ENCODE assay signal across 8 cellular contexts in the genomic region with DNA sequence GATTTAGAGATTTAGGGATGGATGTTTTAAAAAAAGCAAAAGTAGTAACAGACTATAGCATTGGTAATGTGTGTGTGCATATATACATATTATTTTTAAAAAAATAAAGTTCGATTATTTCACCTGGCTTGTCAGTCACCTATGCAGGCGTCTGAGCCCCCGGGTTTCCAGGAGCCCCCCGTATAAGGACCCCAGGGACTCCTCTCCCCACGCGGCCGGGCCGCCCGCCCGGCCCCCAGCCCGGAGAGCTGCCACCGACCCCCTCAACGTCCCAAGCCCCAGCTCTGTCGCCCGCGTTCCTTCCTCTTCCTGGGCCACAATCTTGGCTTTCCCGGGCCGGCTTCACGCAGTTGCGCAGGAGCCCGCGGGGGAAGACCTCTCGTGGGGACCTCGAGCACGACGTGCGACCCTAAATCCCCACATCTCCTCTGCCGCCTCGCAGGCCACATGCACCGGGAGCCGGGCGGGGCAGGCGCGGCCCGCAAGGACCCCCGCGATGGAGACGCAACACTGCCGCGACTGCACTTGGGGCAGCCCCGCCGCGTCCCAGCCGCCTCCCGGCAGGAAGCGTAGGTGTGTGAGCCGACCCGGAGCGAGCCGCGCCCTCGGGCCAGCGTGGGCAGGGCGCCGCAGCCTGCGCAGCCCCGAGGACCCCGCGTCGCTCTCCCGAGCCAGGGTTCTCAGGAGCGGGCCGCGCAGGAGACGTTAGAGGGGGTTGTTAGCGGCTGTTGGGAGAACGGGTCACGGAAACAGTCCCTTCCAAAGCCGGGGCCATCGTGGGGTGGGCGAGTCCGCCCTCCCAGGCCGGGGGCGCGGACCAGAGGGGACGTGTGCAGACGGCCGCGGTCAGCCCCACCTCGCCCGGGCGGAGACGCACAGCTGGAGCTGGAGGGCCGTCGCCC. TPM values are rescaled to one million over a fixed set of nuclear protein-coding genes. Genes with fewer than 3 reads are reported as not detected.
A peak's percentile ranks its signal among the peaks of the same experiment; 100 is the strongest.
DNase-seq lines count a peak whose midpoint lies in the region; ATAC-seq, FAIRE-seq and TF ChIP-seq lines count a peak whose summit lies in the region.

No MANE protein-coding gene starts in this region.

- H3K9me3 ChIP-seq in A549 (no peaks in the 10 kb centered on the region), gastroesophageal sphincter (peaks cover 0 to 5% (median 0%) of the 10 kb centered on the region in 3 donors)

- POLR2A ChIA-PET in A549 (lab: Yijun Ruan, JAX), result no interaction called here

- no peak for DNase-seq in A549 (ENCODE audit: low read depth in 1 of 2, low spot score in 1 of 2)
- peak; percentile 91 for DNase-seq in retina
- DNase-seq in DMS79 treated with DMSO at 0.1 percent for 48 hours (lab: John Stamatoyannopoulos, UW), result no peak
- no peak for DNase-seq in GM19239 (ENCODE audit: insufficient read length, low spot score)

- TF ChIP-seq EP300 in A549 (IDR thresholded peaks at IDR 0.05) (no peak), gastroesophageal sphincter (IDR thresholded peaks at IDR 0.05) (no peak)

- H3K4me2 ChIP-seq in A549, result peak overlapping the region; percentile 91

- H3K4me1 ChIP-seq in A549 (peaks cover 6% of the 10 kb centered on the region; the same call in 1 of the 3 replicates), gastroesophageal sphincter (peaks cover 0 to 31% (median 16%) of the 10 kb centered on the region in 3 donors)

- TF ChIP-seq RAD21 in A549 (conservative IDR thresholded peaks at IDR 0.05 in 1 of 2, IDR thresholded peaks at IDR 0.05 in 1 of 2), result no peak

- H3K36me3 ChIP-seq in gastroesophageal sphincter, result no peaks in the 10 kb centered on the region

- TF ChIP-seq CTCF in A549 (IDR thresholded peaks at IDR 0.05) (no peak), WI38 (IDR thresholded peaks at IDR 0.05; ENCODE audit: low read depth, low read length) (no peak), gastroesophageal sphincter (IDR thresholded peaks at IDR 0.05) (no peak)

- H3K27ac ChIP-seq in A549 (no peak overlapping the region), gastroesophageal sphincter (no peak overlapping the region)

- WGBS in A549 (ENCODE audit: missing lambda C conversion rate), result 13% methylated on average over 9 of the region's 85 CpGs
- 1 to 10% methylated on average over 3 to 12 of the region's 85 CpGs for WGBS in gastroesophageal sphincter (ENCODE audit: low coverage in 1 of 2), 2 donors

- H3K4me3 ChIP-seq in A549 (peak overlapping the region; percentile 52), WI38 (ENCODE audit: low read depth, low read length) (peak overlapping the region; percentile 48), gastroesophageal sphincter (peak overlapping the region; percentile 16 to 57)

- CTCF ChIA-PET in A549 (lab: Yijun Ruan, JAX), result no interaction called here

- no peak for TF ChIP-seq POLR2A in A549 (IDR thresholded peaks at IDR 0.05; ENCODE audit: low read length)
- no peak for TF ChIP-seq POLR2A in gastroesophageal sphincter (IDR thresholded peaks at IDR 0.05)

- peaks cover 62% of the 10 kb centered on the region for H3K27me3 ChIP-seq in gastroesophageal sphincter

- ATAC-seq in A549 (peak; percentile 36 to 75; a peak in 3 of 6 replicates), GM19397 (IDR thresholded peaks at IDR 0.05; ENCODE audit: unreplicated experiment) (peak; percentile 36), gastroesophageal sphincter (peak; percentile 34), GM21515 (IDR thresholded peaks at IDR 0.05; ENCODE audit: unreplicated experiment) (no peak)

- no peak for FAIRE-seq in A549 (lab: Jason Lieb, UNC)
- no peak for FAIRE-seq in GM19239 (lab: Jason Lieb, UNC)

TF ChIP-seq in A549, 52 proteins besides CTCF, POLR2A, EP300 and RAD21:
- TF ChIP-seq NR3C1 (IDR thresholded peaks at IDR 0.05), result no peak
- no peak for TF ChIP-seq SMC3 (IDR thresholded peaks at IDR 0.05)
- no peak for TF ChIP-seq MAZ (IDR thresholded peaks at IDR 0.05; ENCODE audit: borderline replicate concordance, low read depth, low read length)
- no peak for TF ChIP-seq RCOR1 (IDR thresholded peaks at IDR 0.05; ENCODE audit: low read depth, low read length)
- TF ChIP-seq RNF2 (IDR thresholded peaks at IDR 0.05; ENCODE audit: borderline replicate concordance, low read depth), result no peak
- TF ChIP-seq GATA3 (IDR thresholded peaks at IDR 0.05; ENCODE audit: borderline replicate concordance), result no peak
- TF ChIP-seq, protein P1, sequence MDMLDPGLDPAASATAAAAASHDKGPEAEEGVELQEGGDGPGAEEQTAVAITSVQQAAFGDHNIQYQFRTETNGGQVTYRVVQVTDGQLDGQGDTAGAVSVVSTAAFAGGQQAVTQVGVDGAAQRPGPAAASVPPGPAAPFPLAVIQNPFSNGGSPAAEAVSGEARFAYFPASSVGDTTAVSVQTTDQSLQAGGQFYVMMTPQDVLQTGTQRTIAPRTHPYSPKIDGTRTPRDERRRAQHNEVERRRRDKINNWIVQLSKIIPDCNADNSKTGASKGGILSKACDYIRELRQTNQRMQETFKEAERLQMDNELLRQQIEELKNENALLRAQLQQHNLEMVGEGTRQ (IDR thresholded peaks at IDR 0.05), result no peak
- TF ChIP-seq HOXB13 (CRISPR knock-in tag; IDR thresholded peaks at IDR 0.05; ENCODE audit: low read depth), result no peak

RNA-seq across cellular contexts. Expression of a gene that starts 0.8 kb away (rescaled TPM):
- polyA plus RNA-seq in A549 (2011; rRNA removed) (0.21 TPM in 2 replicates), A549 (2017; fragmentation: RNase III; extraction: RNeasy Plus Mini Kit Qiagen cat#74134 plus additional on column Dnase treatment) (0.05 TPM in 1 of 3 replicates, not detected in the others)
- polyA plus RNA-seq in A549 (2012; cell fraction: cytosol; rRNA removed), result 0.03 and 0.04 TPM in 2 replicates
- polyA plus RNA-seq in A549 (2012; cell fraction: nucleus; rRNA removed), result 0.02 and 0.09 TPM in 2 replicates
- 0.17 TPM in 1 of 2 replicates, not detected in the other for polyA minus RNA-seq in A549 (2011; rRNA and poly(A)+ RNA removed)
- total RNA-seq in gastroesophageal sphincter, result 1 to 10 TPM in 1 of 4 donors, under 1 TPM in 1, not detected in 2; 0.49 to 2.2 TPM
